In genomic region chr1:41799723-41800122, GRCh38 we compare ENCODE assay signal across 14 cellular contexts.
DNase-seq lines count a peak whose midpoint lies in the region; ATAC-seq and TF ChIP-seq lines count a peak whose summit lies in the region.
"Had no signal": no experiment of that assay in that cellular context is flagged by ENCODE, and none has a peak within 500 bp of the region (broad histone marks: within the 10 kb centered on the region; RNA-seq: fewer than 3 reads in every experiment).

No MANE protein-coding gene starts in this region.

- no peak for TF ChIP-seq CTCF in AG04449 (IDR thresholded peaks at IDR 0.05; ENCODE audit: insufficient read depth, low read length, missing control alignments)
- no peak for TF ChIP-seq CTCF in OCI-LY3 (IDR thresholded peaks at IDR 0.05; ENCODE audit: low read depth, low read length)
- TF ChIP-seq CTCF in esophagus squamous epithelium (IDR thresholded peaks at IDR 0.05), result no peak

- peaks cover 29% of the 10 kb centered on the region for H3K79me2 ChIP-seq in OCI-LY3 (ENCODE audit: low read length)

- peaks cover 72% of the 10 kb centered on the region for H3K4me1 ChIP-seq in OCI-LY3 (ENCODE audit: low read length)
- H3K4me1 ChIP-seq in esophagus squamous epithelium, result peaks cover 8 to 63% (median 27%) of the 10 kb centered on the region in 3 donors

- DNase-seq in AG04449 (ENCODE audit: low read depth, low spot score) (peak; percentile 9), EL (peak; percentile 33), dermis blood vessel endothelial cell (no peak), mucosa of gallbladder (ENCODE audit: low spot score) (no peak), esophagus squamous epithelium (lab: John Stamatoyannopoulos, UW) (no peak)
- no peak for DNase-seq in effector memory CD8-positive, alpha-beta T cell
- DNase-seq: activated gamma-delta T cell, cortex of kidney, mesendoderm, NCI-H1694, retina had no signal

- no peaks in the 10 kb centered on the region for H3K27me3 Mint-ChIP-seq in effector memory CD8-positive, alpha-beta T cell

- WGBS in esophagus squamous epithelium, 2 donors, result 37 to 38% methylated on average over 2 of the region's 2 CpGs

- no peaks in the 10 kb centered on the region for H3K9me3 ChIP-seq in OCI-LY3 (ENCODE audit: insufficient read depth, low read length)
- H3K9me3 ChIP-seq in esophagus squamous epithelium, result no peaks in the 10 kb centered on the region
- H3K9me3 ChIP-seq: upper lobe of left lung had no signal

- H3K36me3 ChIP-seq in OCI-LY3 (replicated peaks; ENCODE audit: low read depth, low read length) (peaks cover 9% of the 10 kb centered on the region), esophagus squamous epithelium (no peaks in the 10 kb centered on the region)
- H3K36me3 ChIP-seq: upper lobe of left lung had no signal

- peak overlapping the region; percentile 28 to 38 for H3K4me3 Mint-ChIP-seq in effector memory CD8-positive, alpha-beta T cell

- peaks cover 7% of the 10 kb centered on the region for H3K36me3 Mint-ChIP-seq in effector memory CD8-positive, alpha-beta T cell (ENCODE audit: insufficient read depth)

- no peaks in the 10 kb centered on the region for H3K9me3 Mint-ChIP-seq in effector memory CD8-positive, alpha-beta T cell

- H3K4me2 ChIP-seq in OCI-LY3 (ENCODE audit: low read length), result peak overlapping the region; percentile 84

- intact Hi-C loops in esophagus squamous epithelium (cut with DNase I), result no loop called here

- CTCF ChIA-PET in AG04449 (lab: Yijun Ruan, JAX), result interaction anchor here (2.1 to 5.3 kb wide), 2 partner anchors 11 to 224 kb away, joined by 6 to 88 read pairs; no protein-coding TSS in a partner anchor

- H3K4me1 Mint-ChIP-seq in effector memory CD8-positive, alpha-beta T cell (ENCODE audit: low read depth in 2 of 2), result peaks cover 52 to 57% of the 10 kb centered on the region in 2 donors

- H3K27ac Mint-ChIP-seq in effector memory CD8-positive, alpha-beta T cell, result peak overlapping the region; percentile 95 to 99

- no peaks in the 10 kb centered on the region for H4K20me1 ChIP-seq in OCI-LY3 (ENCODE audit: insufficient read depth, low read length)

- H3K9ac ChIP-seq in OCI-LY3 (ENCODE audit: low read length), result peak overlapping the region; percentile 88

- no peak for ATAC-seq in effector memory CD8-positive, alpha-beta T cell (replicated peaks)
- ATAC-seq in GM19035 (IDR thresholded peaks at IDR 0.05; ENCODE audit: unreplicated experiment), result no peak

- H3K27me3 ChIP-seq in OCI-LY3 (ENCODE audit: low read depth, low read length), result no peaks in the 10 kb centered on the region
- no peaks in the 10 kb centered on the region for H3K27me3 ChIP-seq in esophagus squamous epithelium
- H3K27me3 ChIP-seq: upper lobe of left lung had no signal

- peak overlapping the region; percentile 100 for H3K27ac ChIP-seq in OCI-LY3 (ENCODE audit: low read length)
- no peak overlapping the region for H3K27ac ChIP-seq in esophagus squamous epithelium
- H3K27ac ChIP-seq: upper lobe of left lung had no signal

- H2AFZ ChIP-seq in OCI-LY3 (ENCODE audit: low read depth, low read length), result no peak overlapping the region

- H3K4me3 ChIP-seq in AG04449 (ENCODE audit: low read depth, low read length), result no peak overlapping the region
- peak overlapping the region; percentile 55 for H3K4me3 ChIP-seq in OCI-LY3 (ENCODE audit: low read length)
- no peak overlapping the region for H3K4me3 ChIP-seq in esophagus squamous epithelium
- H3K4me3 ChIP-seq: upper lobe of left lung had no signal

- POLR2A ChIA-PET in AG04449 (lab: Yijun Ruan, JAX), result no interaction called here

- no peak for TF ChIP-seq POLR2A in esophagus squamous epithelium (IDR thresholded peaks at IDR 0.05)

Comparison
In these comparisons a context has a peak if more than half of its experiments do, and no peak if none do; other contexts are left out.
1. DNase-seq: peak in AG04449 (single experiment) and EL (single experiment); none in effector memory CD8-positive, alpha-beta T cell (0 of 3), dermis blood vessel endothelial cell (single experiment), mucosa of gallbladder (single experiment) and esophagus squamous epithelium (single experiment).